ENCODE assay signal across 32 cellular contexts in genomic region chr6:24391208-24391607, GRCh38. TPM values are rescaled to one million over a fixed set of nuclear protein-coding genes. Genes with fewer than 3 reads are reported as not detected.
"Had no signal": no experiment of that assay in that cellular context is flagged by ENCODE, and none has a peak within 500 bp of the region (broad histone marks: within the 10 kb centered on the region; RNA-seq: fewer than 3 reads in every experiment).

No MANE protein-coding gene starts in this region.

- H3K36me3 Mint-ChIP-seq: immature natural killer cell; mesothelial cell of epicardium; natural killer cell; neural progenitor cell; stimulated activated memory B cell treated with anti-CD40 and anti-IgM and Interleukin-4, amounts not matched to agents 10 μg/mL and 1 μg/mL and 100 μg/mL, for 72 hours; type B pancreatic cell had no signal

- H3K27me3 ChIP-seq: left lung, neural progenitor cell, neutrophil, ovary, right atrium auricular region, right lobe of liver, tibial nerve, uterus had no signal

- H3K4me1 ChIP-seq: left lung, lower lobe of right lung, neural progenitor cell, right atrium auricular region, tibial nerve, uterus had no signal

- DNase-seq: immature natural killer cell; kidney; left colon; left lung; lower lobe of right lung; mammary epithelial cell; mesenchymal stem cell; naive B cell; natural killer cell; nephron progenitor cell; occipital lobe; ovary; right lobe of liver; stimulated activated CD4-positive, alpha-beta T cell treated with anti-CD3 and anti-CD28 coated beads, Interleukin-1b, Interleukin-23, amount 100 ng/mL, for 48 hours; stimulated activated CD4-positive, alpha-beta T cell treated with anti-CD3 and anti-CD28 coated beads, Interleukin-2, amount 100 ng/mL, for 48 hours; stimulated activated CD4-positive, alpha-beta T cell treated with anti-CD3 and anti-CD28 coated beads, Interleukin-4, amount 100 ng/mL, for 4 hours; stimulated activated CD8-positive, alpha-beta memory T cell treated with anti-CD3 and anti-CD28 coated beads, Interleukin-4, amount 100 ng/mL, for 48 hours; stimulated activated naive CD4-positive, alpha-beta T cell treated with Interleukin-2 at 50 U/mL for 16 hours; substantia nigra; uterus had no signal

- H3K4me1 Mint-ChIP-seq: immature natural killer cell, naive B cell, natural killer cell, nephron progenitor cell, neural progenitor cell had no signal

- H3K4me3 Mint-ChIP-seq: immature natural killer cell; mesothelial cell of epicardium; naive B cell; natural killer cell; nephron progenitor cell; neural progenitor cell; stimulated activated memory B cell treated with anti-CD40 and anti-IgM and Interleukin-4, amounts not matched to agents 10 μg/mL and 1 μg/mL and 100 μg/mL, for 72 hours; stimulated activated naive CD8-positive, alpha-beta T cell treated with anti-CD3 and anti-CD28 coated beads, Interleukin-15, amount 100 ng/mL, for 72 hours; type B pancreatic cell had no signal

- H3K27ac ChIP-seq: left lung, lower lobe of right lung, neural progenitor cell, neutrophil, ovary, right atrium auricular region, right lobe of liver, tibial nerve, uterus had no signal

- H3K9me3 Mint-ChIP-seq: immature natural killer cell; natural killer cell; stimulated activated memory B cell treated with anti-CD40 and anti-IgM and Interleukin-4, amounts not matched to agents 10 μg/mL and 1 μg/mL and 100 μg/mL, for 72 hours had no signal

- H3K27ac Mint-ChIP-seq: immature natural killer cell; mesothelial cell of epicardium; naive B cell; natural killer cell; nephron progenitor cell; neural progenitor cell; progenitor cell of endocrine pancreas; stimulated activated memory B cell treated with anti-CD40 and anti-IgM and Interleukin-4, amounts not matched to agents 10 μg/mL and 1 μg/mL and 100 μg/mL, for 72 hours; stimulated activated naive CD8-positive, alpha-beta T cell treated with anti-CD3 and anti-CD28 coated beads, Interleukin-15, amount 100 ng/mL, for 72 hours; type B pancreatic cell had no signal

- H3K36me3 ChIP-seq: left lung, lower lobe of right lung, neural progenitor cell, neutrophil, ovary, right atrium auricular region, right lobe of liver, tibial nerve, uterus had no signal

- ATAC-seq: left colon, left lung, lower lobe of right lung, natural killer cell, right lobe of liver had no signal

- H3K9me3 ChIP-seq: left lung, lower lobe of right lung, neutrophil, ovary, right atrium auricular region, right lobe of liver, tibial nerve, uterus had no signal

- H3K9ac ChIP-seq: neural progenitor cell had no signal

- H3K27me3 Mint-ChIP-seq: progenitor cell of endocrine pancreas, type B pancreatic cell had no signal

- H3K4me3 ChIP-seq: left lung, lower lobe of right lung, neural progenitor cell, ovary, right atrium auricular region, right lobe of liver, smooth muscle cell, tibial nerve, uterus had no signal

- H2AFZ ChIP-seq: neural progenitor cell had no signal

- H3K4me2 ChIP-seq: neural progenitor cell, smooth muscle cell had no signal

RNA-seq across cellular contexts. Expression of gene DCDC2, which starts 33.3 kb away (rescaled TPM):
- total RNA-seq: natural killer cell, pulmonary artery endothelial cell, right atrium auricular region, skeletal muscle tissue, smooth muscle cell, tibial nerve had no signal
- polyA plus RNA-seq: immature natural killer cell, smooth muscle cell had no signal
